25 cellular contexts compared by ENCODE assay signal in genomic region chr1:19657511-19657910, GRCh38. TPM values are rescaled to one million over a fixed set of nuclear protein-coding genes. Genes with fewer than 3 reads are reported as not detected.
"Had no signal": no experiment of that assay in that cellular context is flagged by ENCODE, and none has a peak within 500 bp of the region (broad histone marks: within the 10 kb centered on the region; RNA-seq: fewer than 3 reads in every experiment).

No MANE protein-coding gene starts in this region.

- H3K27ac Mint-ChIP-seq: activated CD8-positive, alpha-beta memory T cell treated with anti-CD3 and anti-CD28 coated beads, Interleukin-2, amount 10 ng/mL, durations not matched to agents 7 days and 5 days; activated naive CD4-positive, alpha-beta T cell treated with anti-CD3 and anti-CD28 coated beads, Interleukin-2, amount 10 ng/mL, durations not matched to agents 7 days and 5 days; activated naive CD8-positive, alpha-beta T cell treated with anti-CD3 and anti-CD28 coated beads for 36 hours; activated T-helper 17 cell treated with anti-CD3 and anti-CD28 coated beads, Interleukin-2, amount 50 U/mL, for 72 hours; T-helper 1 cell treated with Interleukin-12 subunit alpha and Interleukin-12 subunit beta and Interleukin-4 antibody, amounts not matched to agents 30 μg/mL and 1 μg/mL, for 36 hours had no signal

- DNase-seq: activated CD4-positive, alpha-beta T cell treated with anti-CD3 and anti-CD28 coated beads for 48 hours; activated CD4-positive, alpha-beta T cell treated with anti-CD3 and anti-CD28 coated beads, Interleukin-2, amount 50 U/mL, for 4 hours; activated CD8-positive, alpha-beta memory T cell treated with anti-CD3 and anti-CD28 coated beads, Interleukin-2, amount 10 ng/mL, durations not matched to agents 7 days and 5 days; activated gamma-delta T cell; activated naive CD4-positive, alpha-beta T cell treated with anti-CD3 and anti-CD28 coated beads, Interleukin-2, amount 10 ng/mL, durations not matched to agents 7 days and 5 days; activated naive CD8-positive, alpha-beta T cell treated with anti-CD3 and anti-CD28 coated beads for 36 hours; activated T-cell treated with anti-CD3 and anti-CD28 coated beads, Interleukin-2, amount 50 U/mL, for 48 hours; brain microvascular endothelial cell; cerebellar nuclear complex; MM.1S; NCI-H1105; NCI-H1436; NCI-H1694 treated with DMSO at 0.1 percent for 48 hours; NCI-H2029 treated with DMSO at 0.1 percent for 48 hours; NCI-H345; NCI-H510A; NCI-H526 treated with DMSO at 0.1 percent for 48 hours; NK-92 treated with Interleukin-12 subunit alpha and Interleukin-12 subunit beta, amount 100 ng/mL, for 24 hours; Peyer's patch; SHP77 treated with DMSO at 0.1 percent for 48 hours had no signal

- H3K4me3 Mint-ChIP-seq: activated CD8-positive, alpha-beta memory T cell treated with anti-CD3 and anti-CD28 coated beads, Interleukin-2, amount 10 ng/mL, durations not matched to agents 7 days and 5 days; activated naive CD4-positive, alpha-beta T cell treated with anti-CD3 and anti-CD28 coated beads, Interleukin-2, amount 10 ng/mL, durations not matched to agents 7 days and 5 days; activated naive CD8-positive, alpha-beta T cell treated with anti-CD3 and anti-CD28 coated beads for 36 hours; activated T-helper 17 cell treated with anti-CD3 and anti-CD28 coated beads, Interleukin-2, amount 50 U/mL, for 72 hours; T-helper 1 cell treated with Interleukin-12 subunit alpha and Interleukin-12 subunit beta and Interleukin-4 antibody, amounts not matched to agents 30 μg/mL and 1 μg/mL, for 36 hours had no signal

- H3K36me3 Mint-ChIP-seq: activated CD8-positive, alpha-beta memory T cell treated with anti-CD3 and anti-CD28 coated beads, Interleukin-2, amount 10 ng/mL, durations not matched to agents 7 days and 5 days; activated naive CD4-positive, alpha-beta T cell treated with anti-CD3 and anti-CD28 coated beads, Interleukin-2, amount 10 ng/mL, durations not matched to agents 7 days and 5 days had no signal

- ATAC-seq: activated CD4-positive, CD25-positive, alpha-beta regulatory T cell treated with anti-CD3 and anti-CD28 coated beads, Interleukin-2, amount 50 U/mL, for 24 hours; activated CD8-positive, alpha-beta memory T cell treated with anti-CD3 and anti-CD28 coated beads, Interleukin-2, amount 10 ng/mL, durations not matched to agents 7 days and 5 days; activated T-helper 17 cell treated with anti-CD3 and anti-CD28 coated beads, Interleukin-2, amount 50 U/mL, for 72 hours had no signal

- H3K27me3 ChIP-seq: brain microvascular endothelial cell, Peyer's patch had no signal

- H3K9me3 ChIP-seq: Peyer's patch had no signal

- H3K4me3 ChIP-seq: Peyer's patch had no signal

- H3K27ac ChIP-seq: brain microvascular endothelial cell, Peyer's patch had no signal

- H3K27me3 Mint-ChIP-seq: activated T-helper 17 cell treated with anti-CD3 and anti-CD28 coated beads, Interleukin-2, amount 50 U/mL, for 72 hours had no signal

- H3K9me3 Mint-ChIP-seq: activated naive CD4-positive, alpha-beta T cell treated with anti-CD3 and anti-CD28 coated beads, Interleukin-2, amount 10 ng/mL, durations not matched to agents 7 days and 5 days; activated naive CD8-positive, alpha-beta T cell treated with anti-CD3 and anti-CD28 coated beads for 36 hours; activated T-helper 17 cell treated with anti-CD3 and anti-CD28 coated beads, Interleukin-2, amount 50 U/mL, for 72 hours; T-helper 1 cell treated with Interleukin-12 subunit alpha and Interleukin-12 subunit beta and Interleukin-4 antibody, amounts not matched to agents 30 μg/mL and 1 μg/mL, for 36 hours had no signal

RNA-seq across cellular contexts. Expression of gene HTR6, which starts 7.2 kb away (rescaled TPM):
- total RNA-seq: activated CD8-positive, alpha-beta memory T cell treated with anti-CD3 and anti-CD28 coated beads, Interleukin-2, amount 10 ng/mL, durations not matched to agents 7 days and 5 days; activated naive CD8-positive, alpha-beta T cell treated with anti-CD3 and anti-CD28 coated beads for 36 hours; cardiac septum had no signal
- polyA plus RNA-seq: adipose tissue had no signal
